In the genomic region with DNA sequence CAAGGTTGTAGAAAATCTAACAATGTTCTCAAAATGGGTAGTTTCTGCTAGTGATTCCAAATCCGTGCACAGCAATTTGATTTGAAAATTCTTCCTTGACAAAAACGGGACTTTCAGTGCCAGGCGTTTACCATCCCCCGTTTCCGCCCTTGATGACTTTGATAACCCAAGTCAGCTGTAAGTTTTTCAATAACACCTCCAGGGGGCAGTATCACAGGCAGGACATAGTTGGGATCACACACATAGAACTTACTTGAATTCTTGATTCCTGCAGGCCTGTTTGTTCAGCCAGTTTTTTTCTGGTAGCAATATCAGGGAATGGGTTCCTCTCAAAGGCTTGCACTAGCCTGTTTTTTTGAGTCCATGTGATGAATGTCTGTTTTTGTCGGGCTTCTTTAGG, we compare ENCODE assay signal across 14 cellular contexts. TPM values are rescaled to one million over a fixed set of nuclear protein-coding genes. Genes with fewer than 3 reads are reported as not detected.
A peak's percentile ranks its signal among the peaks of the same experiment; 100 is the strongest.
DNase-seq lines count a peak whose midpoint lies in the region; ATAC-seq and TF ChIP-seq lines count a peak whose summit lies in the region.
"Had no signal": no experiment of that assay in that cellular context is flagged by ENCODE, and none has a peak within 500 bp of the region (broad histone marks: within the 10 kb centered on the region; RNA-seq: fewer than 3 reads in every experiment).

No MANE protein-coding gene starts in this region.

- H3K36me3 Mint-ChIP-seq in MCF 10A (ENCODE audit: insufficient read depth, unreplicated experiment) (no peaks in the 10 kb centered on the region), type B pancreatic cell (no peaks in the 10 kb centered on the region)

- 83% methylated on average over 6 of the region's 6 CpGs for WGBS in mammary epithelial cell (ENCODE audit: low coverage, missing lambda C conversion rate)

- DNase-seq in MCF 10A (ENCODE audit: unreplicated experiment) (peak; percentile 18), mammary epithelial cell (no peak), MM.1S (no peak), cerebellar cortex (ENCODE audit: low spot score) (peak; percentile 8), type B pancreatic cell (ENCODE audit: extremely low spot score, unreplicated experiment) (no peak)
- no peak for DNase-seq in stimulated activated CD4-positive, alpha-beta T cell treated with anti-CD3 and anti-CD28 coated beads, Interleukin-1b, Interleukin-23, amount 100 ng/mL, for 48 hours
- DNase-seq: left cardiac atrium, NCI-H1694, T-helper 17 cell had no signal

- H3K27ac ChIP-seq in mammary epithelial cell (ENCODE audit: insufficient read depth, low read depth, low read length): no peak overlapping the region
- no peak overlapping the region for H3K27ac ChIP-seq in MM.1S (ENCODE audit: low read length)

- no peaks in the 10 kb centered on the region for H4K20me1 ChIP-seq in mammary epithelial cell (ENCODE audit: insufficient read depth, low read length)
- H4K20me1 ChIP-seq in MM.1S (ENCODE audit: insufficient read depth, low read length): no peaks in the 10 kb centered on the region

- H3K9me3 Mint-ChIP-seq in MCF 10A (ENCODE audit: unreplicated experiment) (no peaks in the 10 kb centered on the region), type B pancreatic cell (peaks cover 5% of the 10 kb centered on the region)
- H3K9me3 Mint-ChIP-seq: dendritic cell treated with granulocyte-macrophage colony-stimulating factor and Interleukin-4, amounts not matched to agents 40 ng/mL and 50 ng/mL, for 4 days had no signal

- intact Hi-C loops in MCF 10A (cut with micrococcal nuclease): no loop called here
- intact Hi-C loops in mammary epithelial cell (cut with micrococcal nuclease): no loop called here

- no peak for ATAC-seq in HG03159 (IDR thresholded peaks at IDR 0.05; ENCODE audit: unreplicated experiment)
- no peak for ATAC-seq in HG02884 (IDR thresholded peaks at IDR 0.05; ENCODE audit: unreplicated experiment)
- ATAC-seq: left cardiac atrium, T-helper 17 cell had no signal

- TF ChIP-seq CTCF in MCF 10A (IDR thresholded peaks at IDR 0.05; ENCODE audit: unreplicated experiment): peak; percentile 6
- TF ChIP-seq CTCF in mammary epithelial cell (conservative IDR thresholded peaks at IDR 0.05 in 1 of 2, IDR thresholded peaks at IDR 0.05 in 1 of 2; ENCODE audit: extremely low read depth in 1 of 2, insufficient read depth in 1 of 2, low read depth in 1 of 2, low read length in 2 of 2): peak in 1 of 2 donors; percentile 18
- peak; percentile 10; the same call in 1 of the 2 replicates for TF ChIP-seq CTCF in MM.1S (IDR thresholded peaks at IDR 0.05; ENCODE audit: low read length)
- TF ChIP-seq CTCF in type B pancreatic cell (conservative IDR thresholded peaks at IDR 0.05): peak; percentile 52

- no peak overlapping the region for H3K27ac Mint-ChIP-seq in MCF 10A (ENCODE audit: low read depth, unreplicated experiment)
- H3K27ac Mint-ChIP-seq in type B pancreatic cell: no peak overlapping the region
- H3K27ac Mint-ChIP-seq: dendritic cell treated with granulocyte-macrophage colony-stimulating factor and Interleukin-4, amounts not matched to agents 40 ng/mL and 50 ng/mL, for 4 days; T-helper 17 cell had no signal

- in situ Hi-C loops in mammary epithelial cell (cut with MboI; ENCODE audit: low sequenced_read_pairs in 2 of 2): no loop called here

- BruUV-seq in MCF 10A (replicated peaks; lab: Mats Ljungman, UMichigan) (no TSS peak), mammary epithelial cell (replicated peaks; lab: Mats Ljungman, UMichigan) (no TSS peak)

- H3K4me1 ChIP-seq in mammary epithelial cell (ENCODE audit: insufficient read depth, low read length) (no peaks in the 10 kb centered on the region), MM.1S (ENCODE audit: low read length) (no peaks in the 10 kb centered on the region)

- H3K36me3 ChIP-seq in mammary epithelial cell (ENCODE audit: insufficient read depth, low read length) (no peaks in the 10 kb centered on the region), MM.1S (replicated peaks; ENCODE audit: insufficient read depth, low read length) (no peaks in the 10 kb centered on the region)

- CTCF ChIA-PET in MCF 10A (lab: Yijun Ruan, JAX): interaction anchor here (1.2 to 1.4 kb wide), 2 partner anchors 11 to 68 kb away, joined by 4 to 5 read pairs; no protein-coding TSS in a partner anchor
- CTCF ChIA-PET in mammary epithelial cell (lab: Charles Lee; ENCODE audit: low non-redundant PET): interaction anchor here (0.6 kb wide), 1 partner anchor 954 kb away, joined by 4 read pairs; no protein-coding TSS in a partner anchor

- dilution Hi-C loops in mammary epithelial cell (cut with HindIII; ENCODE audit: low sequenced_read_pairs): no loop called here

- no peak overlapping the region for H3K4me2 ChIP-seq in mammary epithelial cell (ENCODE audit: insufficient read depth, low read depth, low read length)
- H3K4me2 ChIP-seq in MM.1S (ENCODE audit: low read depth, low read length): no peak overlapping the region
- H3K4me2 ChIP-seq: smooth muscle cell had no signal

- H3K4me3 Mint-ChIP-seq in MCF 10A (ENCODE audit: unreplicated experiment) (no peak overlapping the region), type B pancreatic cell (no peak overlapping the region)
- H3K4me3 Mint-ChIP-seq: dendritic cell treated with granulocyte-macrophage colony-stimulating factor and Interleukin-4, amounts not matched to agents 40 ng/mL and 50 ng/mL, for 4 days; T-helper 17 cell had no signal

- no peak overlapping the region for H3K9ac ChIP-seq in mammary epithelial cell (ENCODE audit: insufficient read depth, low read length)
- H3K9ac ChIP-seq in MM.1S (ENCODE audit: low read length): no peak overlapping the region

- POLR2A ChIA-PET in MCF 10A (lab: Yijun Ruan, JAX): no interaction called here

- H3K9me3 ChIP-seq in mammary epithelial cell (replicated peaks; ENCODE audit: insufficient read depth, low read length) (no peaks in the 10 kb centered on the region), MM.1S (replicated peaks; ENCODE audit: insufficient read depth, low read length) (no peaks in the 10 kb centered on the region)

- H3F3A ChIP-seq in MM.1S (ENCODE audit: insufficient read depth, low read length): no peaks in the 10 kb centered on the region

- H3K4me1 Mint-ChIP-seq in MCF 10A (ENCODE audit: insufficient read depth, unreplicated experiment) (no peaks in the 10 kb centered on the region), type B pancreatic cell (ENCODE audit: unreplicated experiment) (no peaks in the 10 kb centered on the region)

- H2AFZ ChIP-seq in mammary epithelial cell (ENCODE audit: low read depth, low read length) (no peak overlapping the region), MM.1S (ENCODE audit: low read length) (no peak overlapping the region)

- no peaks in the 10 kb centered on the region for H3K9me2 ChIP-seq in MM.1S (replicated peaks; ENCODE audit: insufficient read depth, low read length)

- H3K27me3 ChIP-seq in mammary epithelial cell (ENCODE audit: insufficient read depth, low read length): no peaks in the 10 kb centered on the region
- H3K27me3 ChIP-seq in MM.1S (replicated peaks; ENCODE audit: insufficient read depth, low read length): no peaks in the 10 kb centered on the region

- H3K79me2 ChIP-seq in mammary epithelial cell (ENCODE audit: insufficient read depth, low read length) (no peaks in the 10 kb centered on the region), MM.1S (ENCODE audit: low read length) (no peaks in the 10 kb centered on the region)

- H3K4me3 ChIP-seq in mammary epithelial cell (replicated peaks in 1 of 3; ENCODE audit: insufficient read depth in 1 of 3, low read depth in 2 of 3, low read length in 3 of 3) (no peak overlapping the region), MM.1S (ENCODE audit: low read length) (no peak overlapping the region)
- H3K4me3 ChIP-seq: smooth muscle cell had no signal

- H3K27me3 Mint-ChIP-seq in MCF 10A (ENCODE audit: insufficient read depth, unreplicated experiment): no peaks in the 10 kb centered on the region
- no peaks in the 10 kb centered on the region for H3K27me3 Mint-ChIP-seq in type B pancreatic cell
- H3K27me3 Mint-ChIP-seq: dendritic cell treated with granulocyte-macrophage colony-stimulating factor and Interleukin-4, amounts not matched to agents 40 ng/mL and 50 ng/mL, for 4 days; T-helper 17 cell had no signal

RNA-seq across cellular contexts. Expression of a gene that starts 5.6 kb away (rescaled TPM):
- total RNA-seq in MCF 10A (2022): not detected in 2 replicates
- total RNA-seq in mammary epithelial cell: not detected
- polyA plus RNA-seq in mammary epithelial cell: not detected
- not detected for polyA minus RNA-seq in mammary epithelial cell
- total RNA-seq in type B pancreatic cell (ENCODE audit: low replicate concordance): not detected in 2 replicates
- total RNA-seq: frontal cortex, left cardiac atrium, smooth muscle cell, T-helper 17 cell had no signal
- polyA plus RNA-seq: smooth muscle cell had no signal

RNA-seq across cellular contexts. Expression of a gene that starts 18.9 kb away (rescaled TPM):
- not detected in 2 replicates for total RNA-seq in MCF 10A (2022)
- not detected for total RNA-seq in mammary epithelial cell
- polyA plus RNA-seq in mammary epithelial cell: not detected
- not detected for polyA minus RNA-seq in mammary epithelial cell
- not detected in 2 replicates for total RNA-seq in type B pancreatic cell (ENCODE audit: low replicate concordance)
- total RNA-seq: frontal cortex, left cardiac atrium, smooth muscle cell, T-helper 17 cell had no signal
- polyA plus RNA-seq: smooth muscle cell had no signal

RNA-seq across cellular contexts. Expression of a gene that starts 30.6 kb away (rescaled TPM):
- not detected in 2 replicates for total RNA-seq in MCF 10A (2022)
- total RNA-seq in mammary epithelial cell: not detected
- not detected for polyA plus RNA-seq in mammary epithelial cell
- polyA minus RNA-seq in mammary epithelial cell: not detected
- not detected in 2 replicates for total RNA-seq in type B pancreatic cell (ENCODE audit: low replicate concordance)
- total RNA-seq: frontal cortex, left cardiac atrium, smooth muscle cell, T-helper 17 cell had no signal
- polyA plus RNA-seq: smooth muscle cell had no signal

RNA-seq across cellular contexts. Expression of a gene that starts 48.1 kb away (rescaled TPM):
- total RNA-seq in MCF 10A (2022) (73.9 and 80.0 TPM in 2 replicates), mammary epithelial cell (10 to 100 TPM; 31.7 to 40.3 TPM), type B pancreatic cell (ENCODE audit: low replicate concordance) (38.8 and 44.8 TPM in 2 replicates)
- polyA plus RNA-seq in mammary epithelial cell: 15.5 TPM
- polyA minus RNA-seq in mammary epithelial cell: 2.8 TPM

RNA-seq across cellular contexts. Expression of a gene that starts 48.2 kb away (rescaled TPM):
- total RNA-seq in MCF 10A (2022) (213 and 219 TPM in 2 replicates), mammary epithelial cell (100 to 1,000 TPM; 114 to 162 TPM), type B pancreatic cell (ENCODE audit: low replicate concordance) (129 and 142 TPM in 2 replicates)
- 165 TPM for polyA plus RNA-seq in mammary epithelial cell
- 178 TPM for polyA minus RNA-seq in mammary epithelial cell

Comparison
In these comparisons a context has a peak if more than half of its experiments do, and no peak if none do; other contexts are left out.
1. DNase-seq: peak in MCF 10A (single experiment) and cerebellar cortex (single experiment); none in mammary epithelial cell (single experiment), MM.1S (single experiment), type B pancreatic cell (single experiment) and stimulated activated CD4-positive, alpha-beta T cell treated with anti-CD3 and anti-CD28 coated beads, Interleukin-1b, Interleukin-23, amount 100 ng/mL, for 48 hours (single experiment).